In genomic region chr10:72407471-72407870, GRCh38 we compare ENCODE assay signal across 18 cellular contexts. TPM values are rescaled to one million over a fixed set of nuclear protein-coding genes. Genes with fewer than 3 reads are reported as not detected.
DNase-seq lines count a peak whose midpoint lies in the region; ATAC-seq, FAIRE-seq and TF ChIP-seq lines count a peak whose summit lies in the region.
"Had no signal": no experiment of that assay in that cellular context is flagged by ENCODE, and none has a peak within 500 bp of the region (broad histone marks: within the 10 kb centered on the region; RNA-seq: fewer than 3 reads in every experiment).

No MANE protein-coding gene starts in this region.

- H3K4me3 Mint-ChIP-seq in mesothelial cell of epicardium: no peak overlapping the region
- H3K4me3 Mint-ChIP-seq: B cell; CD8-positive, alpha-beta T cell; HFFc6 had no signal

- no peak overlapping the region for H3K9ac ChIP-seq in OCI-LY1 (ENCODE audit: low read length)
- H3K9ac ChIP-seq: BLaER1 treated with 17β-estradiol and CSF1 and Interleukin-3, amounts not matched to agents 10 nM and 100 nM; GM23248; KMS-11 had no signal

- ATAC-seq in GM19395 (IDR thresholded peaks at IDR 0.05; ENCODE audit: unreplicated experiment): no peak
- ATAC-seq: CD8-positive, alpha-beta T cell had no signal

- no peaks in the 10 kb centered on the region for H3K36me3 ChIP-seq in OCI-LY1 (ENCODE audit: insufficient read depth, low read length)
- H3K36me3 ChIP-seq in osteoblast (ENCODE audit: insufficient read depth, low read length): no peaks in the 10 kb centered on the region

- no peaks in the 10 kb centered on the region for H3F3A ChIP-seq in OCI-LY1 (ENCODE audit: insufficient read depth, low read length)

- peak; percentile 83 for FAIRE-seq in GM12891 (lab: Jason Lieb, UNC)
- peak; percentile 65 for FAIRE-seq in H54 (lab: Jason Lieb, UNC)
- FAIRE-seq in HTR-8/SVneo (lab: Jason Lieb, UNC): no peak
- FAIRE-seq: G401.6 had no signal

- no peaks in the 10 kb centered on the region for H4K20me1 ChIP-seq in OCI-LY1 (ENCODE audit: insufficient read depth, low read length)
- H4K20me1 ChIP-seq in osteoblast (ENCODE audit: insufficient read depth, low read length): peaks cover 2% of the 10 kb centered on the region
- H4K20me1 ChIP-seq: BLaER1 treated with 17β-estradiol and CSF1 and Interleukin-3, amounts not matched to agents 10 nM and 100 nM had no signal

- no peaks in the 10 kb centered on the region for H3K4me1 Mint-ChIP-seq in mesothelial cell of epicardium

- H3K9me3 Mint-ChIP-seq in mesothelial cell of epicardium: no peaks in the 10 kb centered on the region
- H3K9me3 Mint-ChIP-seq: CD8-positive, alpha-beta T cell; HFFc6 had no signal

- H3K27me3 ChIP-seq in OCI-LY1 (ENCODE audit: insufficient read depth, low read length) (no peaks in the 10 kb centered on the region), osteoblast (ENCODE audit: insufficient read depth, low read length) (no peaks in the 10 kb centered on the region)
- H3K27me3 ChIP-seq: BLaER1 treated with 17β-estradiol and CSF1 and Interleukin-3, amounts not matched to agents 10 nM and 100 nM had no signal

- no peaks in the 10 kb centered on the region for H3K27me3 Mint-ChIP-seq in mesothelial cell of epicardium (ENCODE audit: low read depth)
- H3K27me3 Mint-ChIP-seq: B cell had no signal

- no peak for DNase-seq in GM12891 (ENCODE audit: insufficient read length, low spot score)
- DNase-seq in H54 (ENCODE audit: insufficient read length, low spot score): no peak
- DNase-seq in mesothelial cell of epicardium (ENCODE audit: low spot score in 2 of 2, unreplicated experiment in 2 of 2): no peak
- no peak for DNase-seq in osteoblast (ENCODE audit: insufficient read length, low spot score, missing footprints)
- no peak for DNase-seq in HTR-8/SVneo (ENCODE audit: insufficient read length, low spot score)
- no peak for DNase-seq in NCI-H524 (lab: John Stamatoyannopoulos, UW)
- DNase-seq: Calu3; CD8-positive, alpha-beta T cell; DMS 273 treated with DMSO at 0.1 percent for 48 hours; GM23248; HCEC 1CT; HFFc6 had no signal

- no peak overlapping the region for H2AFZ ChIP-seq in OCI-LY1 (ENCODE audit: low read length)
- H2AFZ ChIP-seq in osteoblast (ENCODE audit: low read length): no peak overlapping the region
- H2AFZ ChIP-seq: GM23248 had no signal

- TF ChIP-seq POLR2A in GM12891 (IDR thresholded peaks at IDR 0.05; ENCODE audit: low read depth, low read length) (no peak), H54 (IDR thresholded peaks at IDR 0.05; ENCODE audit: low read depth, low read length) (no peak)

- H3K27ac Mint-ChIP-seq in mesothelial cell of epicardium: peak overlapping the region; percentile 44
- H3K27ac Mint-ChIP-seq: CD8-positive, alpha-beta T cell; HFFc6 had no signal

- no peaks in the 10 kb centered on the region for H3K9me3 ChIP-seq in OCI-LY1 (ENCODE audit: low read length)
- no peaks in the 10 kb centered on the region for H3K9me3 ChIP-seq in osteoblast (ENCODE audit: low read depth, low read length)

- H3K4me2 ChIP-seq in OCI-LY1 (ENCODE audit: low read length): peak overlapping the region; percentile 21; the same call in 1 of the 2 replicates
- H3K4me2 ChIP-seq in osteoblast (ENCODE audit: insufficient read depth, low read length): no peak overlapping the region
- H3K4me2 ChIP-seq: BLaER1 treated with 17β-estradiol and CSF1 and Interleukin-3, amounts not matched to agents 10 nM and 100 nM; KMS-11 had no signal

- peaks cover 17% of the 10 kb centered on the region for H3K36me3 Mint-ChIP-seq in mesothelial cell of epicardium

- H3K79me2 ChIP-seq in OCI-LY1 (ENCODE audit: insufficient read depth, low read length) (no peaks in the 10 kb centered on the region), osteoblast (ENCODE audit: insufficient read depth, low read length) (no peaks in the 10 kb centered on the region)

- H3K4me3 ChIP-seq in OCI-LY1 (ENCODE audit: low read depth, low read length, poor library complexity, severe bottlenecking) (no peak overlapping the region), osteoblast (ENCODE audit: insufficient read depth, low read length) (no peak overlapping the region)
- H3K4me3 ChIP-seq: BLaER1 treated with 17β-estradiol and CSF1 and Interleukin-3, amounts not matched to agents 10 nM and 100 nM; GM23248 had no signal

- H3K4me1 ChIP-seq in OCI-LY1 (ENCODE audit: insufficient read depth, low read length, severe bottlenecking) (peaks cover 15% of the 10 kb centered on the region), osteoblast (ENCODE audit: insufficient read depth, low read length) (no peaks in the 10 kb centered on the region)
- H3K4me1 ChIP-seq: BLaER1 treated with 17β-estradiol and CSF1 and Interleukin-3, amounts not matched to agents 10 nM and 100 nM had no signal

- TF ChIP-seq CTCF in OCI-LY1 (IDR thresholded peaks at IDR 0.05; ENCODE audit: low read length) (no peak), mesothelial cell of epicardium (IDR thresholded peaks at IDR 0.05; ENCODE audit: unreplicated experiment) (no peak), osteoblast (IDR thresholded peaks at IDR 0.05; ENCODE audit: extremely low read depth, low read depth, low read length) (no peak)

- H3K9me2 ChIP-seq in OCI-LY1 (ENCODE audit: low read depth, low read length): no peaks in the 10 kb centered on the region

- H3K27ac ChIP-seq in OCI-LY1 (ENCODE audit: low read depth, low read length, poor library complexity, severe bottlenecking): no peak overlapping the region
- H3K27ac ChIP-seq in osteoblast (ENCODE audit: low read depth, low read length): no peak overlapping the region
- H3K27ac ChIP-seq: BLaER1 treated with 17β-estradiol and CSF1 and Interleukin-3, amounts not matched to agents 10 nM and 100 nM; GM23248; KMS-11 had no signal

TF ChIP-seq in GM12891, 5 proteins besides CTCF, POLR2A, EP300 and RAD21:
- TF ChIP-seq POU2F2 (IDR thresholded peaks at IDR 0.05; ENCODE audit: low read depth, low read length) (no peak), PAX5 (IDR thresholded peaks at IDR 0.05; ENCODE audit: insufficient read depth, low read length, severe bottlenecking) (no peak), SPI1 (IDR thresholded peaks at IDR 0.05; ENCODE audit: low read depth, low read length) (no peak), POLR2AphosphoS5 (IDR thresholded peaks at IDR 0.05; ENCODE audit: low read depth, low read length) (no peak), TAF1 (IDR thresholded peaks at IDR 0.05; ENCODE audit: low read depth, low read length) (no peak)

RNA-seq across cellular contexts. Expression of gene DNAJB12, which starts 52.8 kb away (rescaled TPM):
- polyA plus RNA-seq in GM12891 (2012; ENCODE audit: low read depth, missing spikeins): 13.7 TPM
- total RNA-seq in mesothelial cell of epicardium (31.4 to 35.3 TPM (median 32.1 TPM) in 3 replicates), osteoblast (48.0 and 52.5 TPM in 2 replicates)
